ENCODE assay signal across 1 cellular context in genomic region chr12:122050706-122051105, GRCh38.
TF ChIP-seq lines count a peak whose summit lies in the region.

No MANE protein-coding gene starts in this region.

TF ChIP-seq in K562, 482 proteins besides CTCF, POLR2A, EP300 and RAD21:
- TF ChIP-seq PHB2 (IDR thresholded peaks at IDR 0.05; ENCODE audit: low read depth), result no peak
- no peak for TF ChIP-seq CBFA2T3 (IDR thresholded peaks at IDR 0.05)
- TF ChIP-seq PHF21A (IDR thresholded peaks at IDR 0.05; ENCODE audit: borderline replicate concordance, low read depth), result no peak
- no peak for TF ChIP-seq TCF3 (CRISPR knock-in tag; IDR thresholded peaks at IDR 0.05)
- no peak for TF ChIP-seq TFE3 (CRISPR knock-in tag; IDR thresholded peaks at IDR 0.05)
- TF ChIP-seq POLR2G (IDR thresholded peaks at IDR 0.05; ENCODE audit: low read depth, low read length), result 0 out of 2 replicates have a peak, but pooled peaks have one; percentile 19
- no peak for TF ChIP-seq EHMT2 (IDR thresholded peaks at IDR 0.05)
- TF ChIP-seq RBM22 (IDR thresholded peaks at IDR 0.05; ENCODE audit: low read depth, low read length, poor library complexity, severe bottlenecking), result peak; percentile 37
TF ChIP-seq in K562: peak in this region for 2.
